Comparison of ENCODE assay signal across 9 cellular contexts in the genomic region with DNA sequence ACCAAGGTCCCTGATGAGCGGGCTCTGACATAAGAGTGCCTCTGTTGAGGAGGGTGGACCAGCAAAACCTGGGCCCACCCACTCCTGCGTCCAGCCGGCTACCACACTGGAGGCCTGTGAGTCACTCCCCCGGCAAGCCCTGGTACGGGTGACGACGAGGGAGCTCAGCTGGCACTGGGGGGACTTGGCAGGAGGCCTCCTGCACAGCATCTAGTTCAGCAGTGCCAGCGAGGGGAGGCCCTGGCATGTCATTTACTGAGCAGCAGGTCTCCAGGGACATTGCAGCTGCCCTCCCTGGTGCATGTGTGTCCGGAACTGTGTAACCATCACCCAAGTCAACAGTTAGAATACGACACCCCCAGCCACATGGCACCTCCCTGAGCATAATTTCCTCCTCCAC. TPM values are rescaled to one million over a fixed set of nuclear protein-coding genes. Genes with fewer than 3 reads are reported as not detected.
DNase-seq lines count a peak whose midpoint lies in the region; ATAC-seq, FAIRE-seq and TF ChIP-seq lines count a peak whose summit lies in the region.
"Had no signal": no experiment of that assay in that cellular context is flagged by ENCODE, and none has a peak within 500 bp of the region (broad histone marks: within the 10 kb centered on the region; RNA-seq: fewer than 3 reads in every experiment).

No MANE protein-coding gene starts in this region.

- intact Hi-C loops in A673 (cut with micrococcal nuclease; ENCODE audit: unreplicated experiment) = no loop called here

- H3K36me3 Mint-ChIP-seq in astrocyte (ENCODE audit: low read depth, unreplicated experiment) = peaks cover 10% of the 10 kb centered on the region

- POLR2A ChIA-PET in A673 (lab: Charles Lee; ENCODE audit: low non-redundant PET) = no interaction called here

- H3K27ac ChIP-seq in astrocyte (ENCODE audit: low read depth, low read length) (no peak overlapping the region), stomach smooth muscle (ENCODE audit: low read length) (peak overlapping the region; percentile 100), A673 (ENCODE audit: low read depth, low read length, poor library complexity, severe bottlenecking) (no peak overlapping the region)

- no peaks in the 10 kb centered on the region for H4K20me1 ChIP-seq in astrocyte (ENCODE audit: insufficient read depth, low read length)

- no peak overlapping the region for H2AFZ ChIP-seq in astrocyte (ENCODE audit: low read depth, low read length)

- no peak for FAIRE-seq in astrocyte (lab: Jason Lieb, UNC)

- no peak for ATAC-seq in HG03432 (IDR thresholded peaks at IDR 0.05; ENCODE audit: unreplicated experiment)
- no peak for ATAC-seq in HG02642 (IDR thresholded peaks at IDR 0.05; ENCODE audit: poor library complexity, unreplicated experiment)
- ATAC-seq: stimulated activated naive CD8-positive, alpha-beta T cell treated with anti-CD3 and anti-CD28 coated beads, Interleukin-15, amount 100 ng/mL, for 72 hours had no signal

- peaks cover 4% of the 10 kb centered on the region for H3K9me3 Mint-ChIP-seq in astrocyte (ENCODE audit: unreplicated experiment)
- H3K9me3 Mint-ChIP-seq: stimulated activated naive CD8-positive, alpha-beta T cell treated with anti-CD3 and anti-CD28 coated beads, Interleukin-15, amount 100 ng/mL, for 72 hours had no signal

- H3K4me2 ChIP-seq in astrocyte (ENCODE audit: low read length) = no peak overlapping the region

- H3K4me3 ChIP-seq in MG63 (no peak overlapping the region), astrocyte (ENCODE audit: insufficient read depth, low read depth, low read length) (no peak overlapping the region), stomach smooth muscle (ENCODE audit: low read length in 2 of 2) (peak overlapping the region in 1 of 2 donors; percentile 52), A673 (ENCODE audit: low read depth, low read length, poor library complexity, severe bottlenecking) (no peak overlapping the region)

- H3K9ac ChIP-seq in astrocyte (ENCODE audit: low read length) = no peak overlapping the region
- peak overlapping the region; percentile 83 to 84 for H3K9ac ChIP-seq in stomach smooth muscle (ENCODE audit: low read length in 2 of 2)

- DNase-seq in MG63 (peak; percentile 82), astrocyte (ENCODE audit: low read depth) (peak; percentile 62), kidney tubule cell (ENCODE audit: low spot score) (peak; percentile 65), A673 (ENCODE audit: low spot score) (no peak), SK-N-DZ (ENCODE audit: low spot score) (no peak)
- DNase-seq: stimulated activated naive CD8-positive, alpha-beta T cell treated with anti-CD3 and anti-CD28 coated beads, Interleukin-15, amount 100 ng/mL, for 72 hours had no signal

- H3K4me1 Mint-ChIP-seq in astrocyte (ENCODE audit: low read depth, unreplicated experiment) = peaks cover 20% of the 10 kb centered on the region

- TF ChIP-seq CTCF in astrocyte (IDR thresholded peaks at IDR 0.05; ENCODE audit: insufficient read depth, low read depth, low read length) (no peak), A673 (conservative IDR thresholded peaks at IDR 0.05; ENCODE audit: low read depth, low read length) (no peak)

- no peaks in the 10 kb centered on the region for H3K9me3 ChIP-seq in MG63
- H3K9me3 ChIP-seq in astrocyte (ENCODE audit: insufficient read depth, low read depth, low read length) = no peaks in the 10 kb centered on the region
- no peaks in the 10 kb centered on the region for H3K9me3 ChIP-seq in stomach smooth muscle (ENCODE audit: control insufficient read depth in 2 of 2, low read length in 2 of 2)
- H3K9me3 ChIP-seq in A673 (ENCODE audit: low read depth, low read length, poor library complexity, severe bottlenecking) = no peaks in the 10 kb centered on the region

- BruUV-seq in A673 (replicated peaks; lab: Mats Ljungman, UMichigan) = no TSS peak

- no peaks in the 10 kb centered on the region for H3K27me3 ChIP-seq in MG63
- no peaks in the 10 kb centered on the region for H3K27me3 ChIP-seq in astrocyte (ENCODE audit: insufficient read depth, low read length)
- no peaks in the 10 kb centered on the region for H3K27me3 ChIP-seq in stomach smooth muscle (ENCODE audit: control insufficient read depth in 1 of 2, insufficient read depth in 2 of 2, low read length in 2 of 2)
- H3K27me3 ChIP-seq in A673 (replicated peaks; ENCODE audit: insufficient read depth, low read depth, low read length, poor library complexity) = no peaks in the 10 kb centered on the region

- H3K4me1 ChIP-seq in astrocyte (ENCODE audit: insufficient read depth, low read length) = peaks cover 33% of the 10 kb centered on the region
- peaks cover 98% of the 10 kb centered on the region for H3K4me1 ChIP-seq in stomach smooth muscle (ENCODE audit: control insufficient read depth, insufficient read depth, low read length)
- no peaks in the 10 kb centered on the region for H3K4me1 ChIP-seq in A673 (ENCODE audit: insufficient read depth, low read length, poor library complexity, severe bottlenecking)

- no peak overlapping the region for H3K4me3 Mint-ChIP-seq in astrocyte (ENCODE audit: unreplicated experiment)
- H3K4me3 Mint-ChIP-seq: stimulated activated naive CD8-positive, alpha-beta T cell treated with anti-CD3 and anti-CD28 coated beads, Interleukin-15, amount 100 ng/mL, for 72 hours had no signal

- peaks cover 2% of the 10 kb centered on the region for H3K27me3 Mint-ChIP-seq in astrocyte (ENCODE audit: low read depth, unreplicated experiment)
- H3K27me3 Mint-ChIP-seq: stimulated activated naive CD8-positive, alpha-beta T cell treated with anti-CD3 and anti-CD28 coated beads, Interleukin-15, amount 100 ng/mL, for 72 hours had no signal

- CTCF ChIA-PET in A673 (lab: Charles Lee) = no interaction called here

- H3K27ac Mint-ChIP-seq in astrocyte (ENCODE audit: unreplicated experiment) = no peak overlapping the region
- H3K27ac Mint-ChIP-seq: stimulated activated naive CD8-positive, alpha-beta T cell treated with anti-CD3 and anti-CD28 coated beads, Interleukin-15, amount 100 ng/mL, for 72 hours had no signal

- H3K36me3 ChIP-seq in MG63 = peaks cover 50% of the 10 kb centered on the region
- no peaks in the 10 kb centered on the region for H3K36me3 ChIP-seq in astrocyte (ENCODE audit: insufficient read depth, low read length)
- peaks cover 14 to 16% of the 10 kb centered on the region in 2 donors for H3K36me3 ChIP-seq in stomach smooth muscle (ENCODE audit: control insufficient read depth in 2 of 2, insufficient read depth in 2 of 2, low read length in 2 of 2)
- no peaks in the 10 kb centered on the region for H3K36me3 ChIP-seq in A673 (ENCODE audit: insufficient read depth, low read length, poor library complexity, severe bottlenecking)

- H3K79me2 ChIP-seq in astrocyte (ENCODE audit: insufficient read depth, low read length) = peaks cover 5% of the 10 kb centered on the region

RNA-seq across cellular contexts. Expression of a gene that starts 24.4 kb away (rescaled TPM):
- 95.5 and 98.2 TPM in 2 replicates for total RNA-seq in MG63 (2014; rRNA removed; shearing (Covaris generic); ENCODE audit: low replicate concordance)
- total RNA-seq in astrocyte = 46.0 and 52.2 TPM in 2 replicates
- total RNA-seq in A673 (2021) = 2.8 TPM in 2 replicates
- polyA plus RNA-seq in SK-N-DZ (2014; cell fraction: cytosol; rRNA removed) = 108 and 135 TPM in 2 replicates
- polyA plus RNA-seq in SK-N-DZ (2014; cell fraction: nucleus; rRNA removed) = 46.5 and 66.6 TPM in 2 replicates

Comparison
In these comparisons a context has a peak if more than half of its experiments do, and no peak if none do; other contexts are left out.
1. DNase-seq: peak in MG63 (single experiment), astrocyte (single experiment) and kidney tubule cell (single experiment); none in A673 (single experiment) and SK-N-DZ (single experiment).
2. RNA of a gene that starts 24.4 kb away (total RNA-seq): 95.5 to 98.2 TPM in MG63 and 46.0 to 52.2 TPM in astrocyte; 2.8 TPM in A673; every median in the first group is over 10 times any median in the second.